19 cellular contexts compared by ENCODE assay signal in genomic region chr10:97904026-97904410, GRCh38.
"Had no signal": no experiment of that assay in that cellular context is flagged by ENCODE, and none has a peak within 500 bp of the region (broad histone marks: within the 10 kb centered on the region; RNA-seq: fewer than 3 reads in every experiment).

No MANE protein-coding gene starts in this region.

- H3K27me3 ChIP-seq: breast epithelium, gastrocnemius medialis had no signal

- DNase-seq: activated CD4-positive, alpha-beta T cell treated with anti-CD3 and anti-CD28 coated beads for 36 hours; activated CD4-positive, alpha-beta T cell treated with anti-CD3 and anti-CD28 coated beads, Interleukin-2, amount 50 U/mL, for 48 hours; activated gamma-delta T cell treated with Interleukin-2 at 50 U/mL for 16 hours; adrenal gland; effector CD4-positive, alpha-beta T cell; gastrocnemius medialis; heart right ventricle; immature natural killer cell; stimulated activated naive B cell treated with anti-CD40 and anti-IgM and Interleukin-4, amounts not matched to agents 10 μg/mL and 1 μg/mL and 100 μg/mL, for 72 hours; T-helper 2 cell had no signal

- H3K36me3 ChIP-seq: adrenal gland, breast epithelium, gastrocnemius medialis, heart right ventricle, thoracic aorta had no signal

- H3K4me1 ChIP-seq: adrenal gland, breast epithelium, gastrocnemius medialis, parathyroid adenoma had no signal

- FAIRE-seq: astrocyte had no signal

- H3K79me2 ChIP-seq: parathyroid adenoma had no signal

- H3K9ac ChIP-seq: parathyroid adenoma had no signal

- H3K4me3 Mint-ChIP-seq: activated CD4-positive, alpha-beta T cell treated with anti-CD3 and anti-CD28 coated beads for 36 hours; activated T-helper 1 cell treated with anti-CD3 and anti-CD28 coated beads, Interleukin-12 subunit alpha, Interleukin-12 subunit beta, Interleukin-2, Interleukin-4 antibody, amounts not matched to agents 30 ng/mL and 10 ng/mL and 1 ng/mL, durations not matched to agents 14 hours and 24 hours and 36 hours; immature natural killer cell; natural killer cell treated with Interleukin-12 subunit alpha and Interleukin-12 subunit beta and Interleukin-15 and Interleukin-18, amount 100 ng/mL, for 72 hours; stimulated activated naive B cell treated with anti-CD40 and anti-IgM and Interleukin-4, amounts not matched to agents 10 μg/mL and 1 μg/mL and 100 μg/mL, for 72 hours had no signal

- H3K27ac ChIP-seq: adrenal gland, breast epithelium, gastrocnemius medialis, heart right ventricle, parathyroid adenoma, thoracic aorta had no signal

- H3K36me3 Mint-ChIP-seq: activated naive CD4-positive, alpha-beta T cell treated with anti-CD3 and anti-CD28 coated beads, Interleukin-2, amount 50 U/mL, for 72 hours; immature natural killer cell; natural killer cell treated with Interleukin-12 subunit alpha and Interleukin-12 subunit beta and Interleukin-15 and Interleukin-18, amount 100 ng/mL, for 72 hours; stimulated activated naive B cell treated with anti-CD40 and anti-IgM and Interleukin-4, amounts not matched to agents 10 μg/mL and 1 μg/mL and 100 μg/mL, for 72 hours had no signal

- H3K4me3 ChIP-seq: adrenal gland, breast epithelium, gastrocnemius medialis, heart right ventricle, lung, thoracic aorta had no signal

- H3K9me3 Mint-ChIP-seq: activated naive CD4-positive, alpha-beta T cell treated with anti-CD3 and anti-CD28 coated beads, Interleukin-2, amount 50 U/mL, for 72 hours; activated T-helper 1 cell treated with anti-CD3 and anti-CD28 coated beads, Interleukin-12 subunit alpha, Interleukin-12 subunit beta, Interleukin-2, Interleukin-4 antibody, amounts not matched to agents 30 ng/mL and 10 ng/mL and 1 ng/mL, durations not matched to agents 14 hours and 24 hours and 36 hours; immature natural killer cell; natural killer cell treated with Interleukin-12 subunit alpha and Interleukin-12 subunit beta and Interleukin-15 and Interleukin-18, amount 100 ng/mL, for 72 hours; stimulated activated naive B cell treated with anti-CD40 and anti-IgM and Interleukin-4, amounts not matched to agents 10 μg/mL and 1 μg/mL and 100 μg/mL, for 72 hours had no signal

- H2AFZ ChIP-seq: parathyroid adenoma had no signal

- H3K9me3 ChIP-seq: adrenal gland, breast epithelium, gastrocnemius medialis, heart right ventricle, thoracic aorta had no signal

- H3K27ac Mint-ChIP-seq: activated CD4-positive, alpha-beta T cell treated with anti-CD3 and anti-CD28 coated beads for 36 hours; activated naive CD4-positive, alpha-beta T cell treated with anti-CD3 and anti-CD28 coated beads, Interleukin-2, amount 50 U/mL, for 72 hours; activated T-helper 1 cell treated with anti-CD3 and anti-CD28 coated beads, Interleukin-12 subunit alpha, Interleukin-12 subunit beta, Interleukin-2, Interleukin-4 antibody, amounts not matched to agents 30 ng/mL and 10 ng/mL and 1 ng/mL, durations not matched to agents 14 hours and 24 hours and 36 hours; immature natural killer cell; natural killer cell treated with Interleukin-12 subunit alpha and Interleukin-12 subunit beta and Interleukin-15 and Interleukin-18, amount 100 ng/mL, for 72 hours; stimulated activated naive B cell treated with anti-CD40 and anti-IgM and Interleukin-4, amounts not matched to agents 10 μg/mL and 1 μg/mL and 100 μg/mL, for 72 hours had no signal

- ATAC-seq: activated CD4-positive, alpha-beta T cell treated with anti-CD3 and anti-CD28 coated beads for 36 hours; activated naive CD4-positive, alpha-beta T cell treated with anti-CD3 and anti-CD28 coated beads, Interleukin-2, amount 50 U/mL, for 72 hours; esophagus mucosa; natural killer cell treated with Interleukin-12 subunit alpha and Interleukin-12 subunit beta and Interleukin-15 and Interleukin-18, amount 100 ng/mL, for 72 hours; stimulated activated naive B cell treated with anti-CD40 and anti-IgM and Interleukin-4, amounts not matched to agents 10 μg/mL and 1 μg/mL and 100 μg/mL, for 72 hours had no signal

- H3K4me1 Mint-ChIP-seq: activated CD4-positive, alpha-beta T cell treated with anti-CD3 and anti-CD28 coated beads for 36 hours; immature natural killer cell; stimulated activated naive B cell treated with anti-CD40 and anti-IgM and Interleukin-4, amounts not matched to agents 10 μg/mL and 1 μg/mL and 100 μg/mL, for 72 hours had no signal
